ENCODE assay signal across 8 cellular contexts in genomic region chr15:92886815-92887214, GRCh38. TPM values are rescaled to one million over a fixed set of nuclear protein-coding genes. Genes with fewer than 3 reads are reported as not detected.
DNase-seq lines count a peak whose midpoint lies in the region; ATAC-seq and TF ChIP-seq lines count a peak whose summit lies in the region.

No MANE protein-coding gene starts in this region.

- peak overlapping the region; percentile 97 for H3K4me3 Mint-ChIP-seq in natural killer cell treated with Interleukin-12 subunit alpha and Interleukin-12 subunit beta and Interleukin-15 and Interleukin-18, amount 100 ng/mL, for 72 hours

- H3K27me3 Mint-ChIP-seq in natural killer cell treated with Interleukin-12 subunit alpha and Interleukin-12 subunit beta and Interleukin-15 and Interleukin-18, amount 100 ng/mL, for 72 hours = no peaks in the 10 kb centered on the region

- no peak overlapping the region for H2AFZ ChIP-seq in KMS-11 (ENCODE audit: low read depth)

- peaks cover 89% of the 10 kb centered on the region for H3K79me2 ChIP-seq in KMS-11 (ENCODE audit: insufficient read depth, low read depth)

- peaks cover 42% of the 10 kb centered on the region for H3K36me3 Mint-ChIP-seq in natural killer cell treated with Interleukin-12 subunit alpha and Interleukin-12 subunit beta and Interleukin-15 and Interleukin-18, amount 100 ng/mL, for 72 hours

- no peaks in the 10 kb centered on the region for H3K9me3 Mint-ChIP-seq in natural killer cell treated with Interleukin-12 subunit alpha and Interleukin-12 subunit beta and Interleukin-15 and Interleukin-18, amount 100 ng/mL, for 72 hours

- peak overlapping the region; percentile 88 for H3K4me2 ChIP-seq in KMS-11

- H3K27ac ChIP-seq in AG04450 (ENCODE audit: low read depth, low read length) = no peak overlapping the region
- peak overlapping the region; percentile 95 for H3K27ac ChIP-seq in KMS-11
- H3K27ac ChIP-seq in colonic mucosa = peak overlapping the region; percentile 23
- no peak overlapping the region for H3K27ac ChIP-seq in SJCRH30

- peaks cover 35 to 51% of the 10 kb centered on the region in 2 donors for H3K4me1 Mint-ChIP-seq in natural killer cell treated with Interleukin-12 subunit alpha and Interleukin-12 subunit beta and Interleukin-15 and Interleukin-18, amount 100 ng/mL, for 72 hours (ENCODE audit: low read depth in 2 of 2)

- intact Hi-C loops in colonic mucosa (cut with DNase I) = no loop called here
- intact Hi-C loops in head of caudate nucleus (cut with DNase I) = no loop called here

- peak overlapping the region; percentile 99 to 100 for H3K27ac Mint-ChIP-seq in natural killer cell treated with Interleukin-12 subunit alpha and Interleukin-12 subunit beta and Interleukin-15 and Interleukin-18, amount 100 ng/mL, for 72 hours

- H3K4me3 ChIP-seq in AG04450 (ENCODE audit: low read depth, low read length) (peak overlapping the region; percentile 11), KMS-11 (IDR thresholded peaks at IDR 0.05; ENCODE audit: insufficient read depth, low read depth, low read length) (no peak overlapping the region), colonic mucosa (peak overlapping the region; percentile 4), SJCRH30 (no peak overlapping the region)

- peak overlapping the region; percentile 98 for H3K9ac ChIP-seq in KMS-11
- peak overlapping the region in 1 of 2 donors; percentile 1 for H3K9ac ChIP-seq in colonic mucosa (ENCODE audit: low read depth in 2 of 2, low read length in 2 of 2)

- no peaks in the 10 kb centered on the region; the same call in 1 of the 2 replicates for H3K9me3 ChIP-seq in AG04450 (ENCODE audit: control insufficient read depth, insufficient read depth, low read length)
- H3K9me3 ChIP-seq in colonic mucosa = no peaks in the 10 kb centered on the region
- no peaks in the 10 kb centered on the region for H3K9me3 ChIP-seq in SJCRH30 (replicated peaks)

- DNase-seq in AG04450 (ENCODE audit: low read depth, low spot score) (no peak), colonic mucosa (no peak), head of caudate nucleus (no peak), SJCRH30 (no peak), amygdala (lab: John Stamatoyannopoulos, UW) (no peak)
- no peak for DNase-seq in natural killer cell treated with Interleukin-12 subunit alpha and Interleukin-12 subunit beta and Interleukin-15 and Interleukin-18, amount 100 ng/mL, for 72 hours (ENCODE audit: low spot score)

- TF ChIP-seq CTCF in AG04450 (IDR thresholded peaks at IDR 0.05; ENCODE audit: low read depth, low read length) = no peak
- TF ChIP-seq CTCF in KMS-11 (conservative IDR thresholded peaks at IDR 0.05; ENCODE audit: low read depth, low read length) = no peak
- TF ChIP-seq CTCF in colonic mucosa (IDR thresholded peaks at IDR 0.05) = no peak

- H3K4me1 ChIP-seq in KMS-11 (ENCODE audit: low read depth, poor library complexity, severe bottlenecking) (peaks cover 62% of the 10 kb centered on the region), colonic mucosa (peaks cover 4% of the 10 kb centered on the region), SJCRH30 (peaks cover 11% of the 10 kb centered on the region)

- peaks cover 15% of the 10 kb centered on the region for H4K20me1 ChIP-seq in KMS-11 (ENCODE audit: insufficient read depth)

- no peaks in the 10 kb centered on the region for H3K27me3 ChIP-seq in AG04450 (ENCODE audit: control insufficient read depth, insufficient read depth, low read length)
- no peaks in the 10 kb centered on the region for H3K27me3 ChIP-seq in KMS-11 (ENCODE audit: insufficient read depth, low read depth)
- no peaks in the 10 kb centered on the region for H3K27me3 ChIP-seq in colonic mucosa
- no peaks in the 10 kb centered on the region for H3K27me3 ChIP-seq in SJCRH30

- POLR2A ChIA-PET in AG04450 (lab: Yijun Ruan, JAX) = interaction anchor here (1.3 kb wide), 1 partner anchor 78 kb away, joined by 4 read pairs; no protein-coding TSS in a partner anchor

- ATAC-seq in natural killer cell treated with Interleukin-12 subunit alpha and Interleukin-12 subunit beta and Interleukin-15 and Interleukin-18, amount 100 ng/mL, for 72 hours = no peak
- ATAC-seq in GM18873 (IDR thresholded peaks at IDR 0.05; ENCODE audit: low FRiP score, unreplicated experiment) = no peak

- H3K36me3 ChIP-seq in KMS-11 (ENCODE audit: insufficient read depth) (peaks cover 53% of the 10 kb centered on the region), colonic mucosa (no peaks in the 10 kb centered on the region), SJCRH30 (peaks cover 79% of the 10 kb centered on the region)

- CTCF ChIA-PET in AG04450 (lab: Charles Lee) = no interaction called here

RNA-seq across cellular contexts. Expression of gene CHD2, which starts 13.3 kb away (rescaled TPM):
- polyA plus RNA-seq in AG04450 (2011; rRNA removed) = 62.6 and 74.8 TPM in 2 replicates
- polyA minus RNA-seq in AG04450 (2011; rRNA and poly(A)+ RNA removed) = 163 and 178 TPM in 2 replicates
- total RNA-seq in colonic mucosa = 100 to 1,000 TPM in 1 of 2 donors, 10 to 100 TPM in 1; 87.5 to 121 TPM
- 100 to 1,000 TPM; 177 to 180 TPM for total RNA-seq in natural killer cell treated with Interleukin-12 subunit alpha and Interleukin-12 subunit beta and Interleukin-15 and Interleukin-18, amount 100 ng/mL, for 72 hours
- 64.8 and 82.6 TPM in 2 replicates for total RNA-seq in SJCRH30 (2014; rRNA removed; shearing (Covaris generic))

Comparison
In these comparisons a context has a peak if more than half of its experiments do, and no peak if none do; other contexts are left out.
1. H3K27ac ChIP-seq: peak in KMS-11 (single experiment) and colonic mucosa (single experiment); none in AG04450 (single experiment) and SJCRH30 (single experiment).
2. H3K4me3 ChIP-seq: peak in AG04450 (single experiment) and colonic mucosa (single experiment); none in KMS-11 (single experiment) and SJCRH30 (single experiment).